ENCODE assay signal across 38 cellular contexts in the genomic region with DNA sequence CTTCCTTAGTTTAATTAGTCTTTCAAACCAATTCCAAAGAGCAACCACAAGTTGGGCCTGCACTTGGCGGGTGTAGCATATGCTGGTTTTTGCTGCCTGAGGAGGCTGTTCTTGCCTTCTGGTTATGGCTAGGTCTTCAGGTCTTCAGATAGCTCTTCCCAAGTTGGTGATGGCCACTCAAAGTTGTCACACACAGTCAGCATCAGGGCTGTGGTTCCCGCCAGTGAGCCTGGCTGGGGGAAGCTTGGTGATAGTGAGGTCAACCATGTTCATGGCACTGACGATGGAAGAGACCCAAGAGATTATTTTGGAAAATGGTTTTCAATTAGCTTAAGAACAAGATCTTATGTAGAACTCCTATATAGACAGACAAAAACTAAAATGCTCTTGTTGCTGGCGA. TPM values are rescaled to one million over a fixed set of nuclear protein-coding genes. Genes with fewer than 3 reads are reported as not detected.
"Had no signal": no experiment of that assay in that cellular context is flagged by ENCODE, and none has a peak within 500 bp of the region (broad histone marks: within the 10 kb centered on the region; RNA-seq: fewer than 3 reads in every experiment).

No MANE protein-coding gene starts in this region.

- DNase-seq: Karpas-422, Kasumi-1, MG63, MM.1S, MV-4-11, NCI-H1048, NCI-H1092, NCI-H1092 treated with DMSO at 0.1 percent for 48 hours, NCI-H1105, NCI-H1105 treated with DMSO at 0.1 percent for 48 hours, NCI-H1417, NCI-H1417 treated with DMSO at 0.1 percent for 48 hours, NCI-H1436, NCI-H1436 treated with DMSO at 0.1 percent for 48 hours, NCI-H146, NCI-H1694, NCI-H1694 treated with DMSO at 0.1 percent for 48 hours, NCI-H187, NCI-H187 treated with DMSO at 0.1 percent for 48 hours, NCI-H1930, NCI-H2029, NCI-H2029 treated with DMSO at 0.1 percent for 48 hours, NCI-H2081, NCI-H2081 treated with DMSO at 0.1 percent for 48 hours, NCI-H2107, NCI-H2171, NCI-H2171 treated with DMSO at 0.1 percent for 48 hours, NCI-H2227 treated with DMSO at 0.1 percent for 48 hours, NCI-H226, NCI-H345, NCI-H446, NCI-H446 treated with DMSO at 0.1 percent for 48 hours, NCI-H510A, NCI-H510A treated with DMSO at 0.1 percent for 48 hours had no signal

RNA-seq across cellular contexts. Expression of a gene that starts 18.8 kb away (rescaled TPM):
- total RNA-seq: LHCN-M2, M059J, MCF 10A, NCI-H460 had no signal
